Comparison of ENCODE assay signal across 27 cellular contexts in genomic region chr17:13410214-13410613, GRCh38.
"Had no signal": no experiment of that assay in that cellular context is flagged by ENCODE, and none has a peak within 500 bp of the region (broad histone marks: within the 10 kb centered on the region; RNA-seq: fewer than 3 reads in every experiment).

No MANE protein-coding gene starts in this region.

- H3K9me3 ChIP-seq: MG63, Peyer's patch had no signal

- ATAC-seq: activated CD4-positive, alpha-beta T cell treated with anti-CD3 and anti-CD28 coated beads for 36 hours; activated CD8-positive, alpha-beta T cell treated with anti-CD3 and anti-CD28 coated beads, Interleukin-2, amount 10 ng/mL, durations not matched to agents 7 days and 5 days; activated naive CD4-positive, alpha-beta T cell treated with anti-CD3 and anti-CD28 coated beads, Interleukin-2, amount 50 U/mL, for 72 hours; activated naive CD8-positive, alpha-beta T cell treated with anti-CD3 and anti-CD28 coated beads, Interleukin-2, amount 50 U/mL, for 24 hours; T-cell had no signal

- H3K4me1 ChIP-seq: Peyer's patch had no signal

- H3K36me3 ChIP-seq: brain microvascular endothelial cell, cardiac muscle cell, MG63, Peyer's patch had no signal

- H3K4me3 Mint-ChIP-seq: activated CD4-positive, alpha-beta T cell treated with anti-CD3 and anti-CD28 coated beads for 36 hours; activated CD8-positive, alpha-beta T cell treated with anti-CD3 and anti-CD28 coated beads, Interleukin-2, amount 10 ng/mL, durations not matched to agents 7 days and 5 days; activated naive CD8-positive, alpha-beta T cell treated with anti-CD3 and anti-CD28 coated beads, Interleukin-2, amount 50 U/mL, for 24 hours; activated T-helper 1 cell treated with anti-CD3 and anti-CD28 coated beads, Interleukin-12 subunit alpha, Interleukin-12 subunit beta, Interleukin-2, Interleukin-4 antibody, amounts not matched to agents 30 ng/mL and 10 ng/mL and 1 ng/mL, durations not matched to agents 14 hours and 24 hours and 36 hours; T-cell had no signal

- DNase-seq: activated CD4-positive, alpha-beta T cell treated with anti-CD3 and anti-CD28 coated beads for 36 hours; activated CD4-positive, CD25-positive, alpha-beta regulatory T cell; activated CD8-positive, alpha-beta memory T cell treated with anti-CD3 and anti-CD28 coated beads, Interleukin-2, amount 50 U/mL, for 48 hours; activated CD8-positive, alpha-beta T cell treated with anti-CD3 and anti-CD28 coated beads, Interleukin-2, amount 10 ng/mL, durations not matched to agents 7 days and 5 days; activated effector memory CD4-positive, alpha-beta T cell treated with Interleukin-2 at 50 U/mL for 16 hours; activated naive CD4-positive, alpha-beta T cell treated with Interleukin-2 at 50 U/mL for 16 hours; activated naive CD8-positive, alpha-beta T cell treated with anti-CD3 and anti-CD28 coated beads, Interleukin-2, amount 50 U/mL, for 24 hours; activated T-cell treated with anti-CD3 and anti-CD28 coated beads, Interleukin-2, amount 50 U/mL, for 1 hour; amniotic stem cell; brain microvascular endothelial cell; MG63; MV-4-11; NCI-H1105; NCI-H1436; NCI-H187; NCI-H2081; NCI-H446; NCI-H524; Peyer's patch; T-cell; T-helper 2 cell had no signal

- H3K4me1 Mint-ChIP-seq: activated CD4-positive, alpha-beta T cell treated with anti-CD3 and anti-CD28 coated beads for 36 hours; activated naive CD8-positive, alpha-beta T cell treated with anti-CD3 and anti-CD28 coated beads, Interleukin-2, amount 50 U/mL, for 24 hours; T-cell had no signal

- H3K27ac ChIP-seq: brain microvascular endothelial cell, cardiac muscle cell, KMS-11, Peyer's patch, RWPE1, VCaP had no signal

- H3K9me3 Mint-ChIP-seq: activated naive CD4-positive, alpha-beta T cell treated with anti-CD3 and anti-CD28 coated beads, Interleukin-2, amount 50 U/mL, for 72 hours; activated naive CD8-positive, alpha-beta T cell treated with anti-CD3 and anti-CD28 coated beads, Interleukin-2, amount 50 U/mL, for 24 hours had no signal

- H3K27ac Mint-ChIP-seq: activated CD4-positive, alpha-beta T cell treated with anti-CD3 and anti-CD28 coated beads for 36 hours; activated CD8-positive, alpha-beta T cell treated with anti-CD3 and anti-CD28 coated beads, Interleukin-2, amount 10 ng/mL, durations not matched to agents 7 days and 5 days; activated naive CD4-positive, alpha-beta T cell treated with anti-CD3 and anti-CD28 coated beads, Interleukin-2, amount 50 U/mL, for 72 hours; activated naive CD8-positive, alpha-beta T cell treated with anti-CD3 and anti-CD28 coated beads, Interleukin-2, amount 50 U/mL, for 24 hours; activated T-helper 1 cell treated with anti-CD3 and anti-CD28 coated beads, Interleukin-12 subunit alpha, Interleukin-12 subunit beta, Interleukin-2, Interleukin-4 antibody, amounts not matched to agents 30 ng/mL and 10 ng/mL and 1 ng/mL, durations not matched to agents 14 hours and 24 hours and 36 hours; T-cell had no signal

- H3K27me3 ChIP-seq: brain microvascular endothelial cell, cardiac muscle cell, MG63, Peyer's patch had no signal

- H3K27me3 Mint-ChIP-seq: activated naive CD8-positive, alpha-beta T cell treated with anti-CD3 and anti-CD28 coated beads, Interleukin-2, amount 50 U/mL, for 24 hours had no signal

- H3K4me2 ChIP-seq: KMS-11 had no signal

- H3K9ac ChIP-seq: KMS-11 had no signal

- H3K36me3 Mint-ChIP-seq: activated naive CD4-positive, alpha-beta T cell treated with anti-CD3 and anti-CD28 coated beads, Interleukin-2, amount 50 U/mL, for 72 hours; T-cell had no signal

- H3K4me3 ChIP-seq: cardiac muscle cell, MG63, Peyer's patch had no signal
